ENCODE assay signal across 35 cellular contexts in the genomic region with DNA sequence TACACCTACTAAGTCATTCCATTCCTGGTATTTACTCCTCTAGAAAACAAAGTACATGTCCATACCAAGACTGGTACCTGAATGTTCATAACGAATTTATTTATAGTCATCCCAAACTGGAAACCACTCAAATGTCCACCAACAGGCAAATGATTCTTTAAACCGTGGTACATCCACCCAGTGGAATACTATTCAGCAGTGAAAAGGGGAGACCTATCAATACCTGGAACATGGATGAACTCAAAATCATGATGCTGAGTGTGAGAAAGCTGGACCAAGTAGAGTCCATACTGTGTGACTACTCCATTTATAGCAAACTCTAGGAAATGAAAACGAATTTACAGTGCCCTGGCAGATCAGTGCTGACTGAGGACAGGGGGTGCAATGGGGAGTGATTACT. TPM values are rescaled to one million over a fixed set of nuclear protein-coding genes. Genes with fewer than 3 reads are reported as not detected.
"Had no signal": no experiment of that assay in that cellular context is flagged by ENCODE, and none has a peak within 500 bp of the region (broad histone marks: within the 10 kb centered on the region; RNA-seq: fewer than 3 reads in every experiment).

No MANE protein-coding gene starts in this region.

- ATAC-seq: activated CD8-positive, alpha-beta T cell treated with anti-CD3 and anti-CD28 coated beads for 36 hours; activated naive CD4-positive, alpha-beta T cell treated with anti-CD3 and anti-CD28 coated beads, Interleukin-2, amount 50 U/mL, for 72 hours; activated T-cell treated with anti-CD3 and anti-CD28 coated beads, Interleukin-2, amount 50 U/mL, for 4 hours; activated T-cell treated with anti-CD3 and anti-CD28 coated beads, Interleukin-2, amount 50 U/mL, for 72 hours; activated T-helper 17 cell treated with anti-CD3 and anti-CD28 coated beads, Interleukin-2, amount 50 U/mL, for 72 hours; body of pancreas had no signal

- H3K4me3 ChIP-seq: adrenal gland, body of pancreas, breast epithelium had no signal

- H3K36me3 ChIP-seq: adrenal gland, brain microvascular endothelial cell, breast epithelium had no signal

- H3K27me3 ChIP-seq: adrenal gland, body of pancreas, brain microvascular endothelial cell, breast epithelium had no signal

- H3K9me3 ChIP-seq: adrenal gland, body of pancreas, breast epithelium had no signal

- H3K27ac ChIP-seq: adrenal gland, body of pancreas, brain microvascular endothelial cell, breast epithelium, VCaP had no signal

- FAIRE-seq: astrocyte, TTC549 had no signal

- DNase-seq: activated B cell treated with CpG ODN at 0.5 μM for 24 hours; activated CD4-positive, alpha-beta memory T cell treated with anti-CD3 and anti-CD28 coated beads for 36 hours; activated CD4-positive, alpha-beta T cell treated with anti-CD3 and anti-CD28 coated beads for 4 hours; activated CD4-positive, alpha-beta T cell treated with anti-CD3 and anti-CD28 coated beads, Interleukin-2, amount 10 ng/mL, durations not matched to agents 24 days and 14 days; activated CD4-positive, alpha-beta T cell treated with anti-CD3 and anti-CD28 coated beads, Interleukin-2, amount 50 U/mL, for 1 hour; activated CD4-positive, alpha-beta T cell treated with anti-CD3 and anti-CD28 coated beads, Interleukin-2, amount 50 U/mL, for 4 hours; activated CD4-positive, CD25-positive, alpha-beta regulatory T cell treated with anti-CD3 and anti-CD28 coated beads, Interleukin-2, amount 50 U/mL, for 72 hours; activated CD8-positive, alpha-beta memory T cell treated with anti-CD3 and anti-CD28 coated beads, Interleukin-2, amount 50 U/mL, for 4 hours; activated CD8-positive, alpha-beta T cell treated with anti-CD3 and anti-CD28 coated beads for 36 hours; activated effector memory CD4-positive, alpha-beta T cell treated with anti-CD3 and anti-CD28 coated beads, Interleukin-2, amount 50 U/mL, for 16 hours; activated gamma-delta T cell treated with Interleukin-2 at 50 U/mL for 16 hours; activated naive CD4-positive, alpha-beta T cell; activated naive CD4-positive, alpha-beta T cell treated with anti-CD3 and anti-CD28 coated beads for 36 hours; activated naive CD4-positive, alpha-beta T cell treated with anti-CD3 and anti-CD28 coated beads, Interleukin-2, amount 50 U/mL, for 16 hours; activated naive CD8-positive, alpha-beta T cell treated with anti-CD3 and anti-CD28 coated beads for 36 hours; activated T-cell treated with anti-CD3 and anti-CD28 coated beads for 4 hours; activated T-cell treated with anti-CD3 and anti-CD28 coated beads, Interleukin-2, amount 50 U/mL, for 1 hour; activated T-cell treated with anti-CD3 and anti-CD28 coated beads, Interleukin-2, amount 50 U/mL, for 4 hours; activated T-cell treated with anti-CD3 and anti-CD28 coated beads, Interleukin-2, amount 50 U/mL, for 72 hours; adrenal gland; amniotic stem cell; aorta; body of pancreas; brain microvascular endothelial cell; central memory CD4-positive, alpha-beta T cell; T-helper 2 cell; T-helper 9 cell had no signal

- H3K4me1 ChIP-seq: adrenal gland, body of pancreas, breast epithelium had no signal

RNA-seq across cellular contexts. Expression of gene ZNF541, which starts 46.1 kb away (rescaled TPM):
- total RNA-seq: activated B cell treated with CpG ODN at 0.5 μM for 24 hours; activated CD4-positive, alpha-beta T cell treated with anti-CD3 and anti-CD28 coated beads, Interleukin-2, amount 10 ng/mL, durations not matched to agents 24 days and 14 days; activated CD8-positive, alpha-beta memory T cell treated with anti-CD3 and anti-CD28 coated beads for 36 hours; astrocyte had no signal

RNA-seq across cellular contexts. Expression of gene SLC8A2, which starts 55.1 kb away (rescaled TPM):
- total RNA-seq: activated B cell treated with CpG ODN at 0.5 μM for 24 hours; activated CD4-positive, alpha-beta T cell treated with anti-CD3 and anti-CD28 coated beads, Interleukin-2, amount 10 ng/mL, durations not matched to agents 24 days and 14 days; activated CD8-positive, alpha-beta memory T cell treated with anti-CD3 and anti-CD28 coated beads for 36 hours; activated naive CD4-positive, alpha-beta T cell treated with anti-CD3 and anti-CD28 coated beads for 36 hours; activated T-helper 1 cell treated with anti-CD3 and anti-CD28 coated beads, Interleukin-12 subunit alpha, Interleukin-12 subunit beta, Interleukin-2, Interleukin-4 antibody, amounts not matched to agents 30 ng/mL and 10 ng/mL and 1 ng/mL, durations not matched to agents 14 hours and 24 hours and 36 hours had no signal
- polyA plus RNA-seq: aorta had no signal
